ENCODE assay signal across 8 cellular contexts in genomic region chr2:33134086-33134763, GRCh38.
A peak's percentile ranks its signal among the peaks of the same experiment; 100 is the strongest.
DNase-seq lines count a peak whose midpoint lies in the region; ATAC-seq lines count a peak whose summit lies in the region.

No MANE protein-coding gene starts in this region.

- no peaks in the 10 kb centered on the region for H3K9me3 ChIP-seq in skeletal muscle satellite cell (replicated peaks; ENCODE audit: low read length)

- peak overlapping the region; percentile 76 for H3K4me3 ChIP-seq in skeletal muscle satellite cell (ENCODE audit: low read length)

- H3K9ac ChIP-seq in skeletal muscle satellite cell (ENCODE audit: low read depth, low read length) = peak overlapping the region; percentile 92

- DNase-seq in LHCN-M2 (ENCODE audit: low read depth) (peak; percentile 98), hepatic stellate cell (ENCODE audit: low spot score) (peak; percentile 66), iPS-NIHi7 (ENCODE audit: extremely low spot score) (no peak)
- DNase-seq in stimulated activated naive CD4-positive, alpha-beta T cell treated with Interleukin-2 at 50 U/mL for 16 hours (lab: John Stamatoyannopoulos, UW) = no peak

- 23 to 45% (median 30%) methylated on average over 14 of the region's 14 CpGs for WGBS in adipose tissue, 3 donors

- peaks cover 43% of the 10 kb centered on the region for H3K4me1 ChIP-seq in skeletal muscle satellite cell (ENCODE audit: control insufficient read depth, insufficient read depth, low read length)

- peak overlapping the region; percentile 3 for H3K27ac ChIP-seq in adipose tissue (ENCODE audit: low read depth, low read length)

- peaks cover 3% of the 10 kb centered on the region for H3K36me3 ChIP-seq in skeletal muscle satellite cell (ENCODE audit: insufficient read depth, low read length)

- peak overlapping the region; percentile 78 for H3K4me2 ChIP-seq in skeletal muscle satellite cell (ENCODE audit: low read length)

- no peaks in the 10 kb centered on the region for H3K27me3 ChIP-seq in skeletal muscle satellite cell (ENCODE audit: control insufficient read depth, insufficient read depth, low read length)

- ATAC-seq in GM19023 (IDR thresholded peaks at IDR 0.05; ENCODE audit: unreplicated experiment) (no peak), GM21619 (IDR thresholded peaks at IDR 0.05; ENCODE audit: unreplicated experiment) (no peak)

Comparison
In these comparisons a context has a peak if more than half of its experiments do, and no peak if none do; other contexts are left out.
1. DNase-seq: peak in LHCN-M2 (single experiment) and hepatic stellate cell (single experiment); none in stimulated activated naive CD4-positive, alpha-beta T cell treated with Interleukin-2 at 50 U/mL for 16 hours (single experiment) and iPS-NIHi7 (single experiment).